ENCODE assay signal across 8 cellular contexts in genomic region chr17:7263071-7263800, GRCh38. TPM values are rescaled to one million over a fixed set of nuclear protein-coding genes. Genes with fewer than 3 reads are reported as not detected.
DNase-seq lines count a peak whose midpoint lies in the region; ATAC-seq lines count a peak whose summit lies in the region.

No MANE protein-coding gene starts in this region.

- H3K4me3 Mint-ChIP-seq in naive thymus-derived CD4-positive, alpha-beta T cell: peak overlapping the region; percentile 69 to 90 (median 84)

- no peaks in the 10 kb centered on the region for H3K36me3 ChIP-seq in ectodermal cell (ENCODE audit: control insufficient read depth, insufficient read depth, low read length)
- H3K36me3 ChIP-seq in naive thymus-derived CD4-positive, alpha-beta T cell (ENCODE audit: control insufficient read depth in 2 of 3, insufficient read depth in 3 of 3, low read length in 3 of 3): peaks cover 0 to 11% (median 0%) of the 10 kb centered on the region in 3 experiments

- peak; percentile 29 for ATAC-seq in naive thymus-derived CD4-positive, alpha-beta T cell
- ATAC-seq in GM21529 (IDR thresholded peaks at IDR 0.05; ENCODE audit: unreplicated experiment): no peak

- peak overlapping the region; percentile 0 to 84 (median 70) for H3K27ac Mint-ChIP-seq in naive thymus-derived CD4-positive, alpha-beta T cell

- H3K9me3 ChIP-seq in ectodermal cell (ENCODE audit: control insufficient read depth, low read length): no peaks in the 10 kb centered on the region
- H3K9me3 ChIP-seq in naive thymus-derived CD4-positive, alpha-beta T cell (ENCODE audit: control insufficient read depth in 2 of 3, low read length in 3 of 3): no peaks in the 10 kb centered on the region

- H3K27me3 Mint-ChIP-seq in naive thymus-derived CD4-positive, alpha-beta T cell: peaks cover 0 to 36% (median 15%) of the 10 kb centered on the region in 5 donors

- intact Hi-C loops in naive thymus-derived CD4-positive, alpha-beta T cell (cut with micrococcal nuclease): loop anchor here in 1 of 2 donors (1.0 kb wide), 1 partner anchor 25 kb away; no protein-coding TSS in a partner anchor

- WGBS in ectodermal cell, 2 experiments: 21 to 24% methylated on average over 19 of the region's 19 CpGs

- peak overlapping the region; percentile 30 for H3K4me3 ChIP-seq in ectodermal cell (ENCODE audit: insufficient read depth, low read depth, low read length)
- H3K4me3 ChIP-seq in naive thymus-derived CD4-positive, alpha-beta T cell (ENCODE audit: low read length): peak overlapping the region; percentile 39

- H3K27me3 ChIP-seq in ectodermal cell (ENCODE audit: control insufficient read depth, insufficient read depth, low read length, poor library complexity, severe bottlenecking): peaks cover 50% of the 10 kb centered on the region
- H3K27me3 ChIP-seq in naive thymus-derived CD4-positive, alpha-beta T cell (ENCODE audit: control insufficient read depth in 2 of 2, insufficient read depth in 2 of 2, low read length in 2 of 2): no peaks in the 10 kb centered on the region

- CTCF ChIA-PET in naive thymus-derived CD4-positive, alpha-beta T cell (lab: Charles Lee): interaction anchor here (0.6 kb wide), 1 partner anchor 12 kb away, joined by 3 read pairs; no protein-coding TSS in a partner anchor

- H3K9me3 Mint-ChIP-seq in naive thymus-derived CD4-positive, alpha-beta T cell: peaks cover 0 to 2% (median 0%) of the 10 kb centered on the region in 11 donors

- POLR2A ChIA-PET in naive thymus-derived CD4-positive, alpha-beta T cell (lab: Charles Lee): interaction anchor here (0.6 to 1.1 kb wide), 4 partner anchors 11 to 320 kb away, joined by 3 to 4 read pairs (median 4); partner anchors contain the start of genes ACAP1 and MPDU1

- H3K4me1 Mint-ChIP-seq in naive thymus-derived CD4-positive, alpha-beta T cell: peaks cover 18 to 32% (median 28%) of the 10 kb centered on the region in 7 donors

- no peak overlapping the region for H3K27ac ChIP-seq in ectodermal cell (ENCODE audit: insufficient read depth, low read depth, low read length, poor library complexity, severe bottlenecking)
- no peak overlapping the region for H3K27ac ChIP-seq in naive thymus-derived CD4-positive, alpha-beta T cell (ENCODE audit: low read depth, low read length)

- H3K4me1 ChIP-seq in ectodermal cell (ENCODE audit: control insufficient read depth, insufficient read depth, low read length): peaks cover 9% of the 10 kb centered on the region
- peaks cover 13 to 19% of the 10 kb centered on the region in 2 donors for H3K4me1 ChIP-seq in naive thymus-derived CD4-positive, alpha-beta T cell (ENCODE audit: control insufficient read depth in 2 of 2, insufficient read depth in 2 of 2, low read length in 2 of 2)

- in situ Hi-C loops in ACHN (cut with HindIII; ENCODE audit: low pct_ligation_motif_present, low pct_unique_long_range_greater_than_20kb, low sequenced_read_pairs): no loop called here

- H3K36me3 Mint-ChIP-seq in naive thymus-derived CD4-positive, alpha-beta T cell: peaks cover 0 to 5% (median 0%) of the 10 kb centered on the region in 5 donors

- peak; percentile 35 for DNase-seq in Daoy (ENCODE audit: low read depth)
- DNase-seq in NCI-H2196 (lab: John Stamatoyannopoulos, UW; ENCODE audit: unreplicated experiment): peak; percentile 35
- DNase-seq in naive thymus-derived CD4-positive, alpha-beta T cell: peak in 1 of 9 donors; percentile 26
- no peak for DNase-seq in effector CD8-positive, alpha-beta T cell (lab: John Stamatoyannopoulos, UW)
- no peak for DNase-seq in HuH-7.5 (ENCODE audit: low spot score)
- DNase-seq in ACHN: no peak

RNA-seq across cellular contexts. Expression of gene CLDN7, which starts 1.0 kb away (rescaled TPM):
- total RNA-seq in Daoy (2014; rRNA removed; shearing (Covaris generic)): not detected in 2 replicates
- 0.28 TPM for polyA plus RNA-seq in ectodermal cell (2013, experiment 1 of 4)
- polyA plus RNA-seq in ectodermal cell (2013, experiment 2 of 4): 0.96 TPM
- polyA plus RNA-seq in ectodermal cell (2013, experiment 3 of 4): 0.64 TPM
- 0.77 TPM for polyA plus RNA-seq in ectodermal cell (2013, experiment 4 of 4)
- total RNA-seq in naive thymus-derived CD4-positive, alpha-beta T cell: 1 to 10 TPM in 2 of 5 experiments, under 1 TPM in 3; 0.29 to 3.8 (median 0.81) TPM
- polyA plus RNA-seq in naive thymus-derived CD4-positive, alpha-beta T cell: 1 to 10 TPM; 1.7 to 2.9 TPM

RNA-seq across cellular contexts. Expression of gene ELP5, which starts 11.2 kb away (rescaled TPM):
- 34.9 and 50.3 TPM in 2 replicates for total RNA-seq in Daoy (2014; rRNA removed; shearing (Covaris generic))
- 81.5 TPM for polyA plus RNA-seq in ectodermal cell (2013, experiment 1 of 4)
- 74.1 TPM for polyA plus RNA-seq in ectodermal cell (2013, experiment 2 of 4)
- polyA plus RNA-seq in ectodermal cell (2013, experiment 3 of 4): 62.5 TPM
- polyA plus RNA-seq in ectodermal cell (2013, experiment 4 of 4): 69.5 TPM
- total RNA-seq in naive thymus-derived CD4-positive, alpha-beta T cell: 10 to 100 TPM; 26.9 to 49.1 (median 32.9) TPM
- polyA plus RNA-seq in naive thymus-derived CD4-positive, alpha-beta T cell: 10 to 100 TPM; 60.4 to 89.9 TPM

RNA-seq across cellular contexts. Expression of gene CTDNEP1, which starts 11.7 kb away (rescaled TPM):
- 25.5 and 27.6 TPM in 2 replicates for total RNA-seq in Daoy (2014; rRNA removed; shearing (Covaris generic))
- 145 TPM for polyA plus RNA-seq in ectodermal cell (2013, experiment 1 of 4)
- polyA plus RNA-seq in ectodermal cell (2013, experiment 2 of 4): 143 TPM
- polyA plus RNA-seq in ectodermal cell (2013, experiment 3 of 4): 125 TPM
- 134 TPM for polyA plus RNA-seq in ectodermal cell (2013, experiment 4 of 4)
- total RNA-seq in naive thymus-derived CD4-positive, alpha-beta T cell: 100 to 1,000 TPM in 4 of 5 experiments, 10 to 100 TPM in 1; 96.8 to 173 (median 133) TPM
- polyA plus RNA-seq in naive thymus-derived CD4-positive, alpha-beta T cell: 10 to 100 TPM; 38.3 to 45.4 TPM

RNA-seq across cellular contexts. Expression of gene SLC2A4, which starts 18.3 kb away (rescaled TPM):
- 0.06 TPM in 1 of 2 replicates, not detected in the other for total RNA-seq in Daoy (2014; rRNA removed; shearing (Covaris generic))
- polyA plus RNA-seq in ectodermal cell (2013, experiment 1 of 4): 3.4 TPM
- polyA plus RNA-seq in ectodermal cell (2013, experiment 2 of 4): 4.0 TPM
- 2.8 TPM for polyA plus RNA-seq in ectodermal cell (2013, experiment 3 of 4)
- polyA plus RNA-seq in ectodermal cell (2013, experiment 4 of 4): 2.8 TPM
- total RNA-seq in naive thymus-derived CD4-positive, alpha-beta T cell: not detected
- not detected for polyA plus RNA-seq in naive thymus-derived CD4-positive, alpha-beta T cell

RNA-seq across cellular contexts. Expression of gene GABARAP, which starts 21.0 kb away (rescaled TPM):
- 108 and 113 TPM in 2 replicates for total RNA-seq in Daoy (2014; rRNA removed; shearing (Covaris generic))
- polyA plus RNA-seq in ectodermal cell (2013, experiment 1 of 4): 564 TPM
- 562 TPM for polyA plus RNA-seq in ectodermal cell (2013, experiment 2 of 4)
- 520 TPM for polyA plus RNA-seq in ectodermal cell (2013, experiment 3 of 4)
- polyA plus RNA-seq in ectodermal cell (2013, experiment 4 of 4): 589 TPM
- 100 to 1,000 TPM; 214 to 427 (median 286) TPM for total RNA-seq in naive thymus-derived CD4-positive, alpha-beta T cell
- 100 to 1,000 TPM; 656 to 950 TPM for polyA plus RNA-seq in naive thymus-derived CD4-positive, alpha-beta T cell

Comparison
In these comparisons a context has a peak if more than half of its experiments do, and no peak if none do; other contexts are left out.
1. DNase-seq: peak in Daoy (single experiment) and NCI-H2196 (single experiment); none in effector CD8-positive, alpha-beta T cell (single experiment), HuH-7.5 (single experiment) and ACHN (single experiment).